Comparison of ENCODE assay signal across 8 cellular contexts in genomic region chr10:31490858-31491504, GRCh38.
DNase-seq lines count a peak whose midpoint lies in the region; ATAC-seq and TF ChIP-seq lines count a peak whose summit lies in the region.

No MANE protein-coding gene starts in this region.

- CTCF ChIA-PET in PC-3 (lab: Charles Lee): interaction anchor here (0.6 to 1.0 kb wide), 6 partner anchors 9 to 803 kb away, joined by 3 to 7 read pairs (median 4); no protein-coding TSS in a partner anchor

- no peaks in the 10 kb centered on the region for H3K79me2 ChIP-seq in PC-3 (ENCODE audit: low read length)

- POLR2A ChIA-PET in PC-3 (lab: Charles Lee; ENCODE audit: unreplicated experiment): interaction anchor here (0.6 kb wide), 1 partner anchor 458 kb away, joined by 11 read pairs; no protein-coding TSS in a partner anchor

- no peak overlapping the region for H3K4me3 Mint-ChIP-seq in neural crest cell

- H3K27me3 ChIP-seq in PC-3 (ENCODE audit: low read length): no peaks in the 10 kb centered on the region

- H3K9me3 ChIP-seq in PC-3 (ENCODE audit: low read length): no peaks in the 10 kb centered on the region

- H3F3A ChIP-seq in PC-3 (ENCODE audit: low read length, unreplicated experiment): no peaks in the 10 kb centered on the region

- DNase-seq in COLO668 (lab: John Stamatoyannopoulos, UW; ENCODE audit: unreplicated experiment) (peak; percentile 2), PC-3 (peak; percentile 67), epithelial cell of proximal tubule (ENCODE audit: low read depth) (peak; percentile 20), neural crest cell (ENCODE audit: low read depth, low spot score) (no peak), ureter (ENCODE audit: low spot score) (no peak), T-helper 9 cell (no peak)

- no peak overlapping the region for H2AFZ ChIP-seq in PC-3 (ENCODE audit: low read length)

- H3K9me2 ChIP-seq in PC-3 (replicated peaks; ENCODE audit: low read length): no peaks in the 10 kb centered on the region

- no peak overlapping the region for H3K9ac ChIP-seq in PC-3 (ENCODE audit: low read length)

- no peaks in the 10 kb centered on the region for H4K20me1 ChIP-seq in PC-3 (ENCODE audit: low read length)

- no peaks in the 10 kb centered on the region for H3K36me3 ChIP-seq in PC-3 (ENCODE audit: low read depth, low read length)

- H3K27ac Mint-ChIP-seq in neural crest cell (ENCODE audit: unreplicated experiment): no peak overlapping the region

- no peaks in the 10 kb centered on the region for H3K4me1 ChIP-seq in PC-3 (ENCODE audit: insufficient read depth, low read length)

- no peak overlapping the region for H3K4me2 ChIP-seq in PC-3 (ENCODE audit: low read length)

- TF ChIP-seq CTCF in PC-3 (conservative IDR thresholded peaks at IDR 0.05; ENCODE audit: low read depth, low read length) (peak; percentile 73), epithelial cell of proximal tubule (conservative IDR thresholded peaks at IDR 0.05; ENCODE audit: low read depth, low read length) (peak; percentile 83), neural crest cell (conservative IDR thresholded peaks at IDR 0.05) (peak; percentile 75)

- peaks cover 8% of the 10 kb centered on the region for H3K4me1 Mint-ChIP-seq in neural crest cell

- H3K27ac ChIP-seq in PC-3 (ENCODE audit: low read length): no peak overlapping the region

- no TSS peak for BruUV-seq in PC-3 (replicated peaks; lab: Mats Ljungman, UMichigan)

- H3K9me3 Mint-ChIP-seq in neural crest cell: peaks cover 2% of the 10 kb centered on the region

- H3K36me3 Mint-ChIP-seq in neural crest cell (ENCODE audit: low read depth): peaks cover 12% of the 10 kb centered on the region

- ATAC-seq in GM19324 (IDR thresholded peaks at IDR 0.05; ENCODE audit: low FRiP score, unreplicated experiment) (peak; percentile 43), PC-3 (0 out of 2 replicates have a peak, but pooled peaks have one; percentile 46), HG02678 (IDR thresholded peaks at IDR 0.05; ENCODE audit: unreplicated experiment) (no peak)

- no peaks in the 10 kb centered on the region for H3K27me3 Mint-ChIP-seq in neural crest cell (ENCODE audit: low read depth)

- intact Hi-C loops in PC-3 (cut with micrococcal nuclease): loop anchor here (2.0 kb wide), 2 partner anchors 170 to 738 kb away; no protein-coding TSS in a partner anchor

- H3K4me3 ChIP-seq in PC-3 (ENCODE audit: low read length): no peak overlapping the region
- H3K4me3 ChIP-seq in epithelial cell of proximal tubule (ENCODE audit: low read depth, low read length): no peak overlapping the region

Comparison
In these comparisons a context has a peak if more than half of its experiments do, and no peak if none do; other contexts are left out.
1. DNase-seq: peak in COLO668 (single experiment), PC-3 (single experiment) and epithelial cell of proximal tubule (single experiment); none in neural crest cell (single experiment), ureter (single experiment) and T-helper 9 cell (single experiment).
2. Peak in every context shown above with its lines, with median percentiles within 50 percentile points of each other: CTCF ChIP-seq.